In genomic region chr16:740764-741505, GRCh38 we compare ENCODE assay signal across 1 cellular context.
TF ChIP-seq lines count a peak whose summit lies in the region.

Gene CIAO3 (minus strand): TSS chr16:740997. CDS start chr16:740985, 12 bp downstream.

TF ChIP-seq in K562, 482 proteins besides CTCF, POLR2A, EP300 and RAD21 (continued from another document and continues in another):
- TF ChIP-seq ZBTB12 (CRISPR knock-in tag; IDR thresholded peaks at IDR 0.05): peak; percentile 83
- TF ChIP-seq NFYB (IDR thresholded peaks at IDR 0.05; ENCODE audit: extremely low read depth, insufficient read length): no peak
- peak; percentile 78 for TF ChIP-seq DACH1 (IDR thresholded peaks at IDR 0.05; ENCODE audit: partially characterized antibody)
- TF ChIP-seq ZNF785 (CRISPR knock-in tag; IDR thresholded peaks at IDR 0.05): no peak
- peak; percentile 100 for TF ChIP-seq E4F1 (CRISPR knock-in tag; IDR thresholded peaks at IDR 0.05; ENCODE audit: borderline replicate concordance)
- TF ChIP-seq ZNF217 (CRISPR knock-in tag; IDR thresholded peaks at IDR 0.05): no peak
- TF ChIP-seq BRF2 (IDR thresholded peaks at IDR 0.05; ENCODE audit: borderline replicate concordance, insufficient read depth, insufficient read length): no peak
- TF ChIP-seq FOXJ3 (CRISPR knock-in tag; IDR thresholded peaks at IDR 0.05): no peak
- no peak for TF ChIP-seq ETV6 (IDR thresholded peaks at IDR 0.05; ENCODE audit: borderline replicate concordance in 1 of 2, low read depth in 2 of 2, low read length in 1 of 2)
- no peak for TF ChIP-seq ETV6 (CRISPR knock-in tag; IDR thresholded peaks at IDR 0.05; ENCODE audit: borderline replicate concordance)
- no peak for TF ChIP-seq ZKSCAN3 (CRISPR knock-in tag; IDR thresholded peaks at IDR 0.05)
- TF ChIP-seq ZNF584 (CRISPR knock-in tag; IDR thresholded peaks at IDR 0.05; ENCODE audit: low read depth): no peak
- peak; percentile 50; the same call in 1 of the 2 replicates for TF ChIP-seq CEBPG (CRISPR knock-in tag; IDR thresholded peaks at IDR 0.05)
- no peak for TF ChIP-seq CEBPG (tag; conservative IDR thresholded peaks at IDR 0.05 in 1 of 2, IDR thresholded peaks at IDR 0.05 in 1 of 2)
- no peak for TF ChIP-seq FOXK2 (conservative IDR thresholded peaks at IDR 0.05 in 1 of 2, IDR thresholded peaks at IDR 0.05 in 1 of 2; ENCODE audit: low read depth in 2 of 2)
- TF ChIP-seq POLR3G (IDR thresholded peaks at IDR 0.05; ENCODE audit: extremely low read depth, insufficient read length, insufficient replicate concordance): no peak
- 0 out of 2 replicates have a peak, but pooled peaks have one; percentile 35 for TF ChIP-seq JUNB (CRISPR knock-in tag; conservative IDR thresholded peaks at IDR 0.05)
- no peak for TF ChIP-seq ILF3 (IDR thresholded peaks at IDR 0.05; ENCODE audit: borderline replicate concordance)
- TF ChIP-seq BACH1 (tag; IDR thresholded peaks at IDR 0.05): no peak
- no peak for TF ChIP-seq RBM17 (IDR thresholded peaks at IDR 0.05; ENCODE audit: borderline replicate concordance, low read depth, low read length)
- peak in 1 of 3 experiments; percentile 84; a peak in 2 of 6 replicates for TF ChIP-seq ZBTB11 (CRISPR knock-in tag; IDR thresholded peaks at IDR 0.05)
- no peak for TF ChIP-seq BMI1 (IDR thresholded peaks at IDR 0.05; ENCODE audit: low read length)
- no peak for TF ChIP-seq USF2 (CRISPR knock-in tag; IDR thresholded peaks at IDR 0.05)
- TF ChIP-seq PHF21A (IDR thresholded peaks at IDR 0.05; ENCODE audit: borderline replicate concordance, low read depth): no peak
- no peak for TF ChIP-seq NFXL1 (CRISPR knock-in tag; IDR thresholded peaks at IDR 0.05)
- TF ChIP-seq ZNF282 (CRISPR knock-in tag; IDR thresholded peaks at IDR 0.05): peak; percentile 73; the same call in 1 of the 2 replicates
- no peak for TF ChIP-seq ZNF398 (CRISPR knock-in tag; IDR thresholded peaks at IDR 0.05)
- no peak for TF ChIP-seq ZNF274 (IDR thresholded peaks at IDR 0.05; ENCODE audit: borderline replicate concordance, low read depth, low read length)
- TF ChIP-seq RFX7 (CRISPR knock-in tag; IDR thresholded peaks at IDR 0.05): no peak
- TF ChIP-seq BRF1 (IDR thresholded peaks at IDR 0.05; ENCODE audit: borderline replicate concordance, extremely low read depth, insufficient read length): no peak
- peak; percentile 56 for TF ChIP-seq VEZF1 (CRISPR knock-in tag; IDR thresholded peaks at IDR 0.05)
- no peak for TF ChIP-seq ZNF253 (CRISPR knock-in tag; conservative IDR thresholded peaks at IDR 0.05)
- TF ChIP-seq KLF16 (IDR thresholded peaks at IDR 0.05): 0 out of 2 replicates have a peak, but pooled peaks have one; percentile 43
- TF ChIP-seq TRIM24 (IDR thresholded peaks at IDR 0.05): no peak
- TF ChIP-seq HOMEZ (CRISPR knock-in tag; IDR thresholded peaks at IDR 0.05): no peak
- TF ChIP-seq REST (CRISPR knock-in tag; IDR thresholded peaks at IDR 0.05; ENCODE audit: low read depth): no peak
- no peak for TF ChIP-seq NR2C1 (IDR thresholded peaks at IDR 0.05)
- TF ChIP-seq NR2C1 (tag; IDR thresholded peaks at IDR 0.05): peak; percentile 79
- no peak for TF ChIP-seq NFATC3 (IDR thresholded peaks at IDR 0.05)
- no peak for TF ChIP-seq ASH1L (IDR thresholded peaks at IDR 0.05; ENCODE audit: borderline replicate concordance, low read depth, partially characterized antibody)
